ENCODE assay signal across 11 cellular contexts in the genomic region with DNA sequence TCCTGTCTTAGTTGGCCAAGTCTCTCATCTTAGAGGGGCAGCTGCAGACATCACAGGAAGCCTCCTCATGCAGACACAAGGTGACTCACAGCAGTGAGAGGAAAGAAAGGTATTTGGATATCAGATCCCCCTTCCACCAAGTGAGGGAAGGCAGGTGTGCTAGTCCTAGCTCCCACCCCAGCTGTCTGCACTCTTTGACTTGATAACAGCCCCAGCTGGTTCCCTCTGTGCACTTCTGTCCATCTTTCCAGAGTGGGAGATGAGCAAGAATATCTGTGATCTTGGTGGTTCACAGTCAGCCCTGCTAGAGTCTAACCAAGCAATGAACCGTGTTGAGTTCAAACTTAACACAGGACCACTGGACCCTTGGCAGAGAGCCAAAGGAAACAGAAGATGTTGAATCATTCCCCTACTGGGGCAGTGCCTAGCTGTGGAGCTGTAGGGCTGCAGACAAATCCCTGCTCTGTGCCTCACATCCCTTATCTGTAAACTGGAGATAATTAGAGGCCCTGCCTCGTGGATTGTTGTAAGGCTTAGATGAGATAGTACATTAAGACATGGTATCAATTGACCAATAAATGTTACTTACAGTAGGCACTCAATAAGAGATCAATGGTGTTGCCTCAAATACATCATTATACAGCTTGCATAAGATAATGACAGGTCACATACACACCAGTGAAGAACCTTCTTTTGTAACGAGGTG. TPM values are rescaled to one million over a fixed set of nuclear protein-coding genes. Genes with fewer than 3 reads are reported as not detected.
A peak's percentile ranks its signal among the peaks of the same experiment; 100 is the strongest.
DNase-seq lines count a peak whose midpoint lies in the region; ATAC-seq and TF ChIP-seq lines count a peak whose summit lies in the region.
"Had no signal": no experiment of that assay in that cellular context is flagged by ENCODE, and none has a peak within 500 bp of the region (broad histone marks: within the 10 kb centered on the region; RNA-seq: fewer than 3 reads in every experiment).

No MANE protein-coding gene starts in this region.

- no peak for TF ChIP-seq POLR2A in NB4 (IDR thresholded peaks at IDR 0.05; ENCODE audit: extremely low read depth, insufficient read length)

- H3K4me1 Mint-ChIP-seq in stimulated activated memory B cell treated with anti-CD40 and anti-IgM and Interleukin-4, amounts not matched to agents 10 μg/mL and 1 μg/mL and 100 μg/mL, for 72 hours = no peaks in the 10 kb centered on the region
- no peaks in the 10 kb centered on the region for H3K4me1 Mint-ChIP-seq in activated CD8-positive, alpha-beta T cell treated with anti-CD3 and anti-CD28 coated beads, Interleukin-2, amount 10 ng/mL, durations not matched to agents 7 days and 5 days (ENCODE audit: low read depth)

- CTCF ChIA-PET in activated CD8-positive, alpha-beta T cell treated with anti-CD3 and anti-CD28 coated beads, Interleukin-2, amount 10 ng/mL, durations not matched to agents 7 days and 5 days (lab: Charles Lee) = no interaction called here

- POLR2A ChIA-PET in activated CD8-positive, alpha-beta T cell treated with anti-CD3 and anti-CD28 coated beads, Interleukin-2, amount 10 ng/mL, durations not matched to agents 7 days and 5 days (lab: Charles Lee) = no interaction called here

- H3K27me3 Mint-ChIP-seq in stimulated activated memory B cell treated with anti-CD40 and anti-IgM and Interleukin-4, amounts not matched to agents 10 μg/mL and 1 μg/mL and 100 μg/mL, for 72 hours = no peaks in the 10 kb centered on the region
- H3K27me3 Mint-ChIP-seq in activated CD8-positive, alpha-beta T cell treated with anti-CD3 and anti-CD28 coated beads, Interleukin-2, amount 10 ng/mL, durations not matched to agents 7 days and 5 days (ENCODE audit: low read depth) = peaks cover under 1% of the 10 kb centered on the region
- H3K27me3 Mint-ChIP-seq: CD4-positive, CD25-positive, alpha-beta regulatory T cell had no signal

- peak; percentile 5 for DNase-seq in activated CD4-positive, alpha-beta T cell treated with anti-CD3 and anti-CD28 coated beads for 48 hours
- DNase-seq in activated CD4-positive, alpha-beta T cell treated with anti-CD3 and anti-CD28 coated beads for 1 hour = no peak
- DNase-seq in NB4 (ENCODE audit: low read depth) (peak; percentile 19), fibroblast of gingiva (ENCODE audit: low read depth) (peak; percentile 33), cerebellar nuclear complex (lab: John Stamatoyannopoulos, UW) (no peak), hypothalamus (lab: John Stamatoyannopoulos, UW) (no peak)
- no peak for DNase-seq in activated CD8-positive, alpha-beta T cell treated with anti-CD3 and anti-CD28 coated beads, Interleukin-2, amount 10 ng/mL, durations not matched to agents 7 days and 5 days
- DNase-seq: activated CD4-positive, alpha-beta T cell treated with anti-CD3 and anti-CD28 coated beads for 4 hours; CD4-positive, CD25-positive, alpha-beta regulatory T cell; stimulated activated naive CD4-positive, alpha-beta T cell had no signal

- no peak for TF ChIP-seq CTCF in NB4 (IDR thresholded peaks at IDR 0.05; ENCODE audit: low read depth, low read length)

- H3K27ac Mint-ChIP-seq in stimulated activated memory B cell treated with anti-CD40 and anti-IgM and Interleukin-4, amounts not matched to agents 10 μg/mL and 1 μg/mL and 100 μg/mL, for 72 hours = no peak overlapping the region
- no peak overlapping the region for H3K27ac Mint-ChIP-seq in activated CD8-positive, alpha-beta T cell treated with anti-CD3 and anti-CD28 coated beads, Interleukin-2, amount 10 ng/mL, durations not matched to agents 7 days and 5 days
- H3K27ac Mint-ChIP-seq: CD4-positive, CD25-positive, alpha-beta regulatory T cell had no signal

- no peak overlapping the region for H3K4me3 Mint-ChIP-seq in stimulated activated memory B cell treated with anti-CD40 and anti-IgM and Interleukin-4, amounts not matched to agents 10 μg/mL and 1 μg/mL and 100 μg/mL, for 72 hours
- no peak overlapping the region for H3K4me3 Mint-ChIP-seq in activated CD8-positive, alpha-beta T cell treated with anti-CD3 and anti-CD28 coated beads, Interleukin-2, amount 10 ng/mL, durations not matched to agents 7 days and 5 days
- H3K4me3 Mint-ChIP-seq: CD4-positive, CD25-positive, alpha-beta regulatory T cell had no signal

- no peak overlapping the region for H3K4me3 ChIP-seq in NB4 (ENCODE audit: low read depth, low read length)

- H3K9me3 Mint-ChIP-seq in stimulated activated memory B cell treated with anti-CD40 and anti-IgM and Interleukin-4, amounts not matched to agents 10 μg/mL and 1 μg/mL and 100 μg/mL, for 72 hours = peaks cover 10% of the 10 kb centered on the region
- H3K9me3 Mint-ChIP-seq in activated CD8-positive, alpha-beta T cell treated with anti-CD3 and anti-CD28 coated beads, Interleukin-2, amount 10 ng/mL, durations not matched to agents 7 days and 5 days (ENCODE audit: insufficient read depth) = no peaks in the 10 kb centered on the region

- H3K36me3 Mint-ChIP-seq in stimulated activated memory B cell treated with anti-CD40 and anti-IgM and Interleukin-4, amounts not matched to agents 10 μg/mL and 1 μg/mL and 100 μg/mL, for 72 hours = no peaks in the 10 kb centered on the region
- H3K36me3 Mint-ChIP-seq in activated CD8-positive, alpha-beta T cell treated with anti-CD3 and anti-CD28 coated beads, Interleukin-2, amount 10 ng/mL, durations not matched to agents 7 days and 5 days (ENCODE audit: low read depth) = no peaks in the 10 kb centered on the region
- H3K36me3 Mint-ChIP-seq: CD4-positive, CD25-positive, alpha-beta regulatory T cell had no signal

- peak; percentile 6 for ATAC-seq in stimulated activated memory B cell treated with anti-CD40 and anti-IgM and Interleukin-4, amounts not matched to agents 10 μg/mL and 1 μg/mL and 100 μg/mL, for 72 hours
- no peak for ATAC-seq in activated CD8-positive, alpha-beta T cell treated with anti-CD3 and anti-CD28 coated beads, Interleukin-2, amount 10 ng/mL, durations not matched to agents 7 days and 5 days

RNA-seq across cellular contexts. Expression of gene SH3RF2, which starts 39.1 kb away (rescaled TPM):
- not detected for total RNA-seq in activated CD8-positive, alpha-beta T cell treated with anti-CD3 and anti-CD28 coated beads, Interleukin-2, amount 10 ng/mL, durations not matched to agents 7 days and 5 days

Comparison
In these comparisons a context has a peak if more than half of its experiments do, and no peak if none do; other contexts are left out.
1. DNase-seq: peak in activated CD4-positive, alpha-beta T cell treated with anti-CD3 and anti-CD28 coated beads for 48 hours (single experiment), NB4 (single experiment) and fibroblast of gingiva (single experiment); none in activated CD4-positive, alpha-beta T cell treated with anti-CD3 and anti-CD28 coated beads for 1 hour (single experiment), cerebellar nuclear complex (0 of 2), hypothalamus (0 of 51) and activated CD8-positive, alpha-beta T cell treated with anti-CD3 and anti-CD28 coated beads, Interleukin-2, amount 10 ng/mL, durations not matched to agents 7 days and 5 days (single experiment).